Comparison of ENCODE assay signal across 8 cellular contexts in genomic region chr5:79613571-79613970, GRCh38. TPM values are rescaled to one million over a fixed set of nuclear protein-coding genes. Genes with fewer than 3 reads are reported as not detected.
DNase-seq lines count a peak whose midpoint lies in the region; ATAC-seq and TF ChIP-seq lines count a peak whose summit lies in the region.

No MANE protein-coding gene starts in this region.

- ATAC-seq in HG03469 (IDR thresholded peaks at IDR 0.05; ENCODE audit: unreplicated experiment) = no peak

- peaks cover 62% of the 10 kb centered on the region for H3K79me2 ChIP-seq in osteoblast (ENCODE audit: insufficient read depth, low read length)

- TF ChIP-seq CTCF in endodermal cell (conservative IDR thresholded peaks at IDR 0.05) (no peak), osteoblast (IDR thresholded peaks at IDR 0.05; ENCODE audit: extremely low read depth, low read depth, low read length) (no peak)

- no peak for DNase-seq in CD8-positive, alpha-beta memory T cell
- DNase-seq in NT2/D1 (ENCODE audit: low read depth, low spot score) = no peak
- no peak for DNase-seq in endodermal cell
- DNase-seq in osteoblast (ENCODE audit: insufficient read length, low spot score, missing footprints) = peak; percentile 65
- DNase-seq in hypothalamus (lab: John Stamatoyannopoulos, UW) = no peak
- DNase-seq in GM19240 (ENCODE audit: insufficient read length, low spot score) = no peak
- DNase-seq in NOMO-1 (lab: John Stamatoyannopoulos, UW; ENCODE audit: unreplicated experiment in 2 of 2) = no peak

- peaks cover 6% of the 10 kb centered on the region for H4K20me1 ChIP-seq in osteoblast (ENCODE audit: insufficient read depth, low read length)

- peaks cover 7% of the 10 kb centered on the region for H3K9me3 ChIP-seq in CD8-positive, alpha-beta memory T cell (ENCODE audit: low read length)
- H3K9me3 ChIP-seq in NT2/D1 (ENCODE audit: insufficient read depth, low read length) (peaks cover 22% of the 10 kb centered on the region), endodermal cell (ENCODE audit: control insufficient read depth, low read length) (peaks cover 21% of the 10 kb centered on the region), osteoblast (ENCODE audit: low read depth, low read length) (no peaks in the 10 kb centered on the region)

- H3K4me3 ChIP-seq in CD8-positive, alpha-beta memory T cell (ENCODE audit: low read length) = peak overlapping the region; percentile 100
- H3K4me3 ChIP-seq in NT2/D1 (ENCODE audit: insufficient read length, low read depth) (peak overlapping the region; percentile 95), endodermal cell (ENCODE audit: low read length) (peak overlapping the region; percentile 97), osteoblast (ENCODE audit: insufficient read depth, low read length) (peak overlapping the region; percentile 96)

- peaks cover 51 to 60% (median 58%) of the 10 kb centered on the region in 3 donors for H3K4me1 Mint-ChIP-seq in CD8-positive, alpha-beta memory T cell
- H3K4me1 Mint-ChIP-seq in endodermal cell = peaks cover 4% of the 10 kb centered on the region

- peaks cover 10% of the 10 kb centered on the region for H3K36me3 ChIP-seq in CD8-positive, alpha-beta memory T cell (ENCODE audit: insufficient read depth, low read length)
- H3K36me3 ChIP-seq in NT2/D1 (ENCODE audit: insufficient read depth, insufficient read length, low read length) (peaks cover 37% of the 10 kb centered on the region), endodermal cell (ENCODE audit: control insufficient read depth, insufficient read depth, low read length) (peaks cover 40% of the 10 kb centered on the region), osteoblast (ENCODE audit: insufficient read depth, low read length) (peaks cover 14% of the 10 kb centered on the region)

- peak overlapping the region; percentile 95 for H3K27ac ChIP-seq in CD8-positive, alpha-beta memory T cell (ENCODE audit: low read depth, low read length)
- H3K27ac ChIP-seq in endodermal cell (ENCODE audit: low read depth, low read length) (no peak overlapping the region), osteoblast (ENCODE audit: low read depth, low read length) (peak overlapping the region; percentile 94)

- peak overlapping the region; percentile 94 for H3K9ac ChIP-seq in NT2/D1 (ENCODE audit: insufficient read length, low read depth)
- H3K9ac ChIP-seq in endodermal cell (ENCODE audit: extremely low read depth, low read length, poor library complexity, severe bottlenecking) = peak overlapping the region; percentile 87

- POLR2A ChIA-PET in CD8-positive, alpha-beta memory T cell (lab: Charles Lee) = interaction anchor here (0.9 kb wide), 1 partner anchor 10 kb away, joined by 4 read pairs; no protein-coding TSS in a partner anchor

- peaks cover 13 to 47% (median 35%) of the 10 kb centered on the region in 3 donors for H3K36me3 Mint-ChIP-seq in CD8-positive, alpha-beta memory T cell
- peaks cover 36% of the 10 kb centered on the region for H3K36me3 Mint-ChIP-seq in endodermal cell (ENCODE audit: low read depth)

- H3K4me2 ChIP-seq in osteoblast (ENCODE audit: insufficient read depth, low read length) = peak overlapping the region; percentile 90

- H2AFZ ChIP-seq in osteoblast (ENCODE audit: low read length) = no peak overlapping the region

- H3K9me3 Mint-ChIP-seq in CD8-positive, alpha-beta memory T cell = peaks cover 5 to 13% (median 10%) of the 10 kb centered on the region in 5 donors
- H3K9me3 Mint-ChIP-seq in endodermal cell = peaks cover 27% of the 10 kb centered on the region

- H3K4me1 ChIP-seq in CD8-positive, alpha-beta memory T cell (ENCODE audit: insufficient read depth, low read length) = peaks cover 33% of the 10 kb centered on the region
- H3K4me1 ChIP-seq in NT2/D1 (ENCODE audit: insufficient read depth, insufficient read length) (no peaks in the 10 kb centered on the region), endodermal cell (ENCODE audit: control insufficient read depth, insufficient read depth, low read length) (no peaks in the 10 kb centered on the region), osteoblast (ENCODE audit: insufficient read depth, low read length) (peaks cover 10% of the 10 kb centered on the region)

- H3K27ac Mint-ChIP-seq in CD8-positive, alpha-beta memory T cell = peak overlapping the region in 7 of 8 donors; percentile 36 to 99 (median 74)
- peak overlapping the region; percentile 35 for H3K27ac Mint-ChIP-seq in endodermal cell

- H3K27me3 ChIP-seq in CD8-positive, alpha-beta memory T cell (ENCODE audit: insufficient read depth, low read length, poor library complexity, severe bottlenecking) = no peaks in the 10 kb centered on the region
- H3K27me3 ChIP-seq in NT2/D1 (ENCODE audit: insufficient read depth, insufficient read length) (no peaks in the 10 kb centered on the region), endodermal cell (ENCODE audit: control insufficient read depth, insufficient read depth, low read length, poor library complexity, severe bottlenecking) (no peaks in the 10 kb centered on the region), osteoblast (ENCODE audit: insufficient read depth, low read length) (no peaks in the 10 kb centered on the region)

- H3K27me3 Mint-ChIP-seq in CD8-positive, alpha-beta memory T cell = peaks cover 0 to 6% of the 10 kb centered on the region in 2 donors
- H3K27me3 Mint-ChIP-seq in endodermal cell (ENCODE audit: insufficient read depth) = no peaks in the 10 kb centered on the region

- WGBS in endodermal cell (ENCODE audit: insufficient coverage in 1 of 2, insufficient read length in 1 of 2), 2 experiments = 61% methylated on average over 3 of the region's 3 CpGs; no CpG with 5 or more reads in 1 of the 2 experiments

- H3K4me3 Mint-ChIP-seq in CD8-positive, alpha-beta memory T cell = peak overlapping the region; percentile 97 to 100 (median 99)
- peak overlapping the region; percentile 100 for H3K4me3 Mint-ChIP-seq in endodermal cell

- CTCF ChIA-PET in CD8-positive, alpha-beta memory T cell (lab: Charles Lee) = no interaction called here

RNA-seq across cellular contexts. Expression of gene TENT2, which starts 1.3 kb away (rescaled TPM):
- 10 to 100 TPM; 57.0 to 66.1 TPM for total RNA-seq in CD8-positive, alpha-beta memory T cell
- polyA plus RNA-seq in CD8-positive, alpha-beta memory T cell = 51.3 TPM
- total RNA-seq in endodermal cell = 10 to 100 TPM; 39.8 to 51.1 TPM
- 27.2 TPM for polyA plus RNA-seq in endodermal cell (2013, experiment 1 of 2)
- polyA plus RNA-seq in endodermal cell (2013, experiment 2 of 2) = 30.1 TPM
- 65.9 and 77.5 TPM in 2 replicates for total RNA-seq in osteoblast
